ENCODE assay signal across 1 cellular context in the genomic region with DNA sequence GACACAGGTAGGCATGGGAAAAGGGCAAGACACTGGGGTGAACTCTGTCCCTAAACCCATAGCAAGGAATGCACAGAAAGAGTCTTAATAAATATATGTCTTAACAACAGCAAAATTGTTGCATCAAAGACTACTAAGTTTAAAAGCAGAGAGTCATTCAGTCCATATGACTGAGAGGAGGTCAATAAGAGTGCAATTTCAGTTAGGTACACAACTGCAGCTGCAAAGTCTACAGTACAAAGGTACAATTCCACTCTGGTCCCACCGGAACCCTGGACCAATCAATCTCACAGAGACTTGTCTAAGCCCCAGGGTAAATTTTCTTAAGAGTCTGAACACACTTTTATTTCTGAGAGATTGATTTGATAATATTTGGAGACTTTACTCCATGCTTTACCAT.
TF ChIP-seq lines count a peak whose summit lies in the region.

No MANE protein-coding gene starts in this region.

TF ChIP-seq in HepG2, 621 proteins besides CTCF, POLR2A, EP300 and RAD21 (continued from another document and continues in another):
- TF ChIP-seq, protein P1, sequence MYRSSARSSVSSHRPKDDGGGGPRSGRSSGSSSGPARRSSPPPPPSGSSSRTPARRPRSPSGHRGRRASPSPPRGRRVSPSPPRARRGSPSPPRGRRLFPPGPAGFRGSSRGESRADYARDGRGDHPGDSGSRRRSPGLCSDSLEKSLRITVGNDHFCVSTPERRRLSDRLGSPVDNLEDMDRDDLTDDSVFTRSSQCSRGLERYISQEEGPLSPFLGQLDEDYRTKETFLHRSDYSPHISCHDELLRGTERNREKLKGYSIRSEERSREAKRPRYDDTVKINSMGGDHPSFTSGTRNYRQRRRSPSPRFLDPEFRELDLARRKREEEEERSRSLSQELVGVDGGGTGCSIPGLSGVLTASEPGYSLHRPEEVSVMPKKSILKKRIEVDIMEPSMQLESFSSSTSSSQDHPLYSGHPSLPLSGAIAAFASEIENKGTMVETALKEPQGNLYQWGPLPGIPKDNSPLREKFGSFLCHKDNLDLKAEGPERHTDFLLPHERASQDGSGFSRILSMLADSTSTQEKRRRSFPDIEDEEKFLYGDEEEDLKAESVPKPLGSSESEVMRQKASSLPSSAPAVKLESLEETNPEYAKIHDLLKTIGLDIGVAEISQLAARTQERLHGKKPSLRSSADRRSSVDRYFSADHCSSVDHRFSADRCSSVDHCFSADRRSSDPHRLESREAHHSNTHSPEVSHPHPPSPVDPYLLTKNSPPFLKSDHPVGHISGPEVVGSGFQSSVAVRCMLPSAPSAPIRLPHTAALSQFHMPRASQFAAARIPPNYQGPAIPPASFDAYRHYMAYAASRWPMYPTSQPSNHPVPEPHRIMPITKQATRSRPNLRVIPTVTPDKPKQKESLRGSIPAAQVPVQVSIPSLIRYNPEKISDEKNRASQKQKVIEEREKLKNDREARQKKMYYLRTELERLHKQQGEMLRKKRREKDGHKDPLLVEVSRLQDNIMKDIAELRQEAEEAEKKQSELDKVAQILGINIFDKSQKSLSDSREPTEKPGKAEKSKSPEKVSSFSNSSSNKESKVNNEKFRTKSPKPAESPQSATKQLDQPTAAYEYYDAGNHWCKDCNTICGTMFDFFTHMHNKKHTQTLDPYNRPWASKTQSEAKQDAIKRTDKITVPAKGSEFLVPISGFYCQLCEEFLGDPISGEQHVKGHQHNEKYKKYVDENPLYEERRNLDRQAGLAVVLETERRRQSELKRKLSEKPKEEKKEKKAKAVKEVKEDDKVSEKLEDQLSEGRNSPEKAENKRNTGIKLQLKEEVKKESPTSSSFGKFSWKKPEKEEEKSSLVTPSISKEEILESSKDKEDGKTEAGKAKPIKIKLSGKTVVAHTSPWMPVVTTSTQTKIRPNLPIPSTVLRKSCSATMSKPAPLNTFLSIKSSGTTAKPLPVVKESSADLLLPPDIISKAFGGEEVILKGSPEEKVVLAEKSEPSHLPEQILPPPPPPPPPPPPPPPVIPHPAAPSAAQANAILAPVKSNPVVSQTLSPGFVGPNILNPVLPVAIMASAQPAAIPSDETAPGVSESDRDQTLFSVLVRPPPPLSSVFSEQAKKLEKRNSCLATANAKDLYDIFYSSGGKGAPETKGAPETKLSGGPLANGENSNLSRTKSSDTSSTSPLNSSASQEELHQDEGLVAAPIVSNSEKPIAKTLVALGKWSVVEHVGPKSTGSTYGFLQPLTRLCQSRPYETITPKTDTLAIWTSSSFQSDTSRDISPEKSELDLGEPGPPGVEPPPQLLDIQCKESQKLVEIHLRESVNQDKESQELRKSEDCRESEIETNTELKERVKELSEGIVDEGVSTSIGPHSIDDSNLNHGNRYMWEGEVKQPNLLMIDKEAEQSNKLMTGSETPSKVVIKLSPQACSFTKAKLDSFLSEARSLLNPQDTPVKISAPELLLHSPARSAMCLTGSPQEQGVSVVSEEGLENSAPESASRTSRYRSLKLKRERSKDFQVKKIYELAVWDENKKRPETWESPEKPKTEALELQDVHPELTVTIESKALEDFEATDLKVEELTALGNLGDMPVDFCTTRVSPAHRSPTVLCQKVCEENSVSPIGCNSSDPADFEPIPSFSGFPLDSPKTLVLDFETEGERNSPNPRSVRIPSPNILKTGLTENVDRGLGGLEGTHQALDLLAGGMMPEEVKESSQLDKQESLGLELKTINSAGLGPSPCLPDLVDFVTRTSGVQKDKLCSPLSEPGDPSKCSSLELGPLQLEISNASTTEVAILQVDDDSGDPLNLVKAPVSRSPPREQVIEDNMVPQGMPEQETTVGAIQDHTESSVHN (CRISPR knock-in tag; IDR thresholded peaks at IDR 0.05) = no peak
- TF ChIP-seq KDM6A (CRISPR knock-in tag; IDR thresholded peaks at IDR 0.05; ENCODE audit: low read depth) (peak; percentile 80), ELF1 (CRISPR knock-in tag; IDR thresholded peaks at IDR 0.05) (0 out of 2 replicates have a peak, but pooled peaks have one; percentile 7), MXI1 (IDR thresholded peaks at IDR 0.05; ENCODE audit: borderline replicate concordance, low read depth, low read length) (peak; percentile 27; the same call in 1 of the 3 replicates), SRY (CRISPR knock-in tag; IDR thresholded peaks at IDR 0.05) (no peak), ZNF354B (CRISPR knock-in tag; IDR thresholded peaks at IDR 0.05) (no peak), ZNF547 (CRISPR knock-in tag; IDR thresholded peaks at IDR 0.05) (no peak), MXD4 (CRISPR knock-in tag; IDR thresholded peaks at IDR 0.05) (0 out of 2 replicates have a peak, but pooled peaks have one; percentile 28), HNRNPL (IDR thresholded peaks at IDR 0.05; ENCODE audit: low read depth, low read length) (no peak), ZMYM4 (CRISPR knock-in tag; IDR thresholded peaks at IDR 0.05) (0 out of 2 replicates have a peak, but pooled peaks have one; percentile 47), ZNF672 (CRISPR knock-in tag; IDR thresholded peaks at IDR 0.05) (no peak), MLLT10 (CRISPR knock-in tag; IDR thresholded peaks at IDR 0.05) (no peak), HNF4A (CRISPR knock-in tag; IDR thresholded peaks at IDR 0.05) (peak; percentile 99), MIER2 (CRISPR knock-in tag; IDR thresholded peaks at IDR 0.05) (peak; percentile 69; the same call in 1 of the 2 replicates), FOSL2 (CRISPR knock-in tag; IDR thresholded peaks at IDR 0.05) (peak; percentile 62), ZNF282 (IDR thresholded peaks at IDR 0.05; ENCODE audit: partially characterized antibody) (no peak), NR2F1 (CRISPR knock-in tag; IDR thresholded peaks at IDR 0.05) (0 out of 4 replicates have a peak, but pooled peaks have one; percentile 12 to 35), PHF21A (CRISPR knock-in tag; IDR thresholded peaks at IDR 0.05) (no peak; the same call in 1 of the 2 replicates), ZFP36L1 (CRISPR knock-in tag; IDR thresholded peaks at IDR 0.05) (no peak; the same call in 1 of the 2 replicates), FIP1L1 (IDR thresholded peaks at IDR 0.05; ENCODE audit: borderline replicate concordance, insufficient read depth, low read depth, low read length) (no peak), CBX1 (IDR thresholded peaks at IDR 0.05; ENCODE audit: low read depth) (no peak), ZFYVE20 (CRISPR knock-in tag; IDR thresholded peaks at IDR 0.05; ENCODE audit: borderline replicate concordance, low read depth) (no peak), ZNF496 (CRISPR knock-in tag; IDR thresholded peaks at IDR 0.05; ENCODE audit: insufficient replicate concordance) (no peak), MTA3 (CRISPR knock-in tag; IDR thresholded peaks at IDR 0.05) (no peak), ATAD3A (CRISPR knock-in tag; IDR thresholded peaks at IDR 0.05) (no peak), ZNF616 (CRISPR knock-in tag; IDR thresholded peaks at IDR 0.05; ENCODE audit: low read depth) (no peak), KDM2A (CRISPR knock-in tag; IDR thresholded peaks at IDR 0.05; ENCODE audit: borderline replicate concordance, low read depth) (no peak), POLR2AphosphoS2 (IDR thresholded peaks at IDR 0.05; ENCODE audit: low read depth, low read length) (no peak), SNAPC2 (CRISPR knock-in tag; IDR thresholded peaks at IDR 0.05) (no peak), ZNF274 (CRISPR knock-in tag; IDR thresholded peaks at IDR 0.05) (no peak), HES4 (CRISPR knock-in tag; IDR thresholded peaks at IDR 0.05; ENCODE audit: borderline replicate concordance) (no peak), CHD2 (IDR thresholded peaks at IDR 0.05; ENCODE audit: low read depth, low read length) (no peak)
- TF ChIP-seq, protein P2, sequence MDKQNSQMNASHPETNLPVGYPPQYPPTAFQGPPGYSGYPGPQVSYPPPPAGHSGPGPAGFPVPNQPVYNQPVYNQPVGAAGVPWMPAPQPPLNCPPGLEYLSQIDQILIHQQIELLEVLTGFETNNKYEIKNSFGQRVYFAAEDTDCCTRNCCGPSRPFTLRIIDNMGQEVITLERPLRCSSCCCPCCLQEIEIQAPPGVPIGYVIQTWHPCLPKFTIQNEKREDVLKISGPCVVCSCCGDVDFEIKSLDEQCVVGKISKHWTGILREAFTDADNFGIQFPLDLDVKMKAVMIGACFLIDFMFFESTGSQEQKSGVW (CRISPR knock-in tag; IDR thresholded peaks at IDR 0.05; ENCODE audit: borderline replicate concordance) = no peak
- TF ChIP-seq, protein P3, sequence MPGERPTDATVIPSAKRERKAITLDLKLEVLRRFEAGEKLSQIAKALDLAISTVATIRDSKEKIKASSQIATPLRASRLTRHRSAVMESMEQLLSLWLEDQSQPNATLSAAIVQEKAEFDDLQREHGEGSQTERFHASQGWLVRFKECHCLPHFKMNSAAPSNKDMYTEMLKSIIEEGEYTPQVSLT (CRISPR knock-in tag; IDR thresholded peaks at IDR 0.05; ENCODE audit: borderline replicate concordance, low read depth) = no peak
- TF ChIP-seq, protein P4, sequence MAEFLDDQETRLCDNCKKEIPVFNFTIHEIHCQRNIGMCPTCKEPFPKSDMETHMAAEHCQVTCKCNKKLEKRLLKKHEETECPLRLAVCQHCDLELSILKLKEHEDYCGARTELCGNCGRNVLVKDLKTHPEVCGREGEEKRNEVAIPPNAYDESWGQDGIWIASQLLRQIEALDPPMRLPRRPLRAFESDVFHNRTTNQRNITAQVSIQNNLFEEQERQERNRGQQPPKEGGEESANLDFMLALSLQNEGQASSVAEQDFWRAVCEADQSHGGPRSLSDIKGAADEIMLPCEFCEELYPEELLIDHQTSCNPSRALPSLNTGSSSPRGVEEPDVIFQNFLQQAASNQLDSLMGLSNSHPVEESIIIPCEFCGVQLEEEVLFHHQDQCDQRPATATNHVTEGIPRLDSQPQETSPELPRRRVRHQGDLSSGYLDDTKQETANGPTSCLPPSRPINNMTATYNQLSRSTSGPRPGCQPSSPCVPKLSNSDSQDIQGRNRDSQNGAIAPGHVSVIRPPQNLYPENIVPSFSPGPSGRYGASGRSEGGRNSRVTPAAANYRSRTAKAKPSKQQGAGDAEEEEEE (CRISPR knock-in tag; IDR thresholded peaks at IDR 0.05; ENCODE audit: borderline replicate concordance) = no peak
- TF ChIP-seq, protein P5, sequence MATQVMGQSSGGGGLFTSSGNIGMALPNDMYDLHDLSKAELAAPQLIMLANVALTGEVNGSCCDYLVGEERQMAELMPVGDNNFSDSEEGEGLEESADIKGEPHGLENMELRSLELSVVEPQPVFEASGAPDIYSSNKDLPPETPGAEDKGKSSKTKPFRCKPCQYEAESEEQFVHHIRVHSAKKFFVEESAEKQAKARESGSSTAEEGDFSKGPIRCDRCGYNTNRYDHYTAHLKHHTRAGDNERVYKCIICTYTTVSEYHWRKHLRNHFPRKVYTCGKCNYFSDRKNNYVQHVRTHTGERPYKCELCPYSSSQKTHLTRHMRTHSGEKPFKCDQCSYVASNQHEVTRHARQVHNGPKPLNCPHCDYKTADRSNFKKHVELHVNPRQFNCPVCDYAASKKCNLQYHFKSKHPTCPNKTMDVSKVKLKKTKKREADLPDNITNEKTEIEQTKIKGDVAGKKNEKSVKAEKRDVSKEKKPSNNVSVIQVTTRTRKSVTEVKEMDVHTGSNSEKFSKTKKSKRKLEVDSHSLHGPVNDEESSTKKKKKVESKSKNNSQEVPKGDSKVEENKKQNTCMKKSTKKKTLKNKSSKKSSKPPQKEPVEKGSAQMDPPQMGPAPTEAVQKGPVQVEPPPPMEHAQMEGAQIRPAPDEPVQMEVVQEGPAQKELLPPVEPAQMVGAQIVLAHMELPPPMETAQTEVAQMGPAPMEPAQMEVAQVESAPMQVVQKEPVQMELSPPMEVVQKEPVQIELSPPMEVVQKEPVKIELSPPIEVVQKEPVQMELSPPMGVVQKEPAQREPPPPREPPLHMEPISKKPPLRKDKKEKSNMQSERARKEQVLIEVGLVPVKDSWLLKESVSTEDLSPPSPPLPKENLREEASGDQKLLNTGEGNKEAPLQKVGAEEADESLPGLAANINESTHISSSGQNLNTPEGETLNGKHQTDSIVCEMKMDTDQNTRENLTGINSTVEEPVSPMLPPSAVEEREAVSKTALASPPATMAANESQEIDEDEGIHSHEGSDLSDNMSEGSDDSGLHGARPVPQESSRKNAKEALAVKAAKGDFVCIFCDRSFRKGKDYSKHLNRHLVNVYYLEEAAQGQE (IDR thresholded peaks at IDR 0.05; ENCODE audit: borderline replicate concordance in 1 of 2, low read depth in 1 of 2, low read length in 2 of 2) = peak in 1 of 2 experiments; percentile 72; a peak in 1 of 4 replicates
- TF ChIP-seq, protein P6, sequence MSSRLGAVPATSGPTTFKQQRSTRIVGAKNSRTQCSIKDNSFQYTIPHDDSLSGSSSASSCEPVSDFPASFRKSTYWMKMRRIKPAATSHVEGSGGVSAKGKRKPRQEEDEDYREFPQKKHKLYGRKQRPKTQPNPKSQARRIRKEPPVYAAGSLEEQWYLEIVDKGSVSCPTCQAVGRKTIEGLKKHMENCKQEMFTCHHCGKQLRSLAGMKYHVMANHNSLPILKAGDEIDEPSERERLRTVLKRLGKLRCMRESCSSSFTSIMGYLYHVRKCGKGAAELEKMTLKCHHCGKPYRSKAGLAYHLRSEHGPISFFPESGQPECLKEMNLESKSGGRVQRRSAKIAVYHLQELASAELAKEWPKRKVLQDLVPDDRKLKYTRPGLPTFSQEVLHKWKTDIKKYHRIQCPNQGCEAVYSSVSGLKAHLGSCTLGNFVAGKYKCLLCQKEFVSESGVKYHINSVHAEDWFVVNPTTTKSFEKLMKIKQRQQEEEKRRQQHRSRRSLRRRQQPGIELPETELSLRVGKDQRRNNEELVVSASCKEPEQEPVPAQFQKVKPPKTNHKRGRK (CRISPR knock-in tag; IDR thresholded peaks at IDR 0.05) = no peak
- TF ChIP-seq, protein P7, sequence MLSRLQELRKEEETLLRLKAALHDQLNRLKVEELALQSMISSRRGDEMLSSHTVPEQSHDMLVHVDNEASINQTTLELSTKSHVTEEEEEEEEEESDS (CRISPR knock-in tag; IDR thresholded peaks at IDR 0.05; ENCODE audit: borderline replicate concordance) = no peak
- TF ChIP-seq, protein P8, sequence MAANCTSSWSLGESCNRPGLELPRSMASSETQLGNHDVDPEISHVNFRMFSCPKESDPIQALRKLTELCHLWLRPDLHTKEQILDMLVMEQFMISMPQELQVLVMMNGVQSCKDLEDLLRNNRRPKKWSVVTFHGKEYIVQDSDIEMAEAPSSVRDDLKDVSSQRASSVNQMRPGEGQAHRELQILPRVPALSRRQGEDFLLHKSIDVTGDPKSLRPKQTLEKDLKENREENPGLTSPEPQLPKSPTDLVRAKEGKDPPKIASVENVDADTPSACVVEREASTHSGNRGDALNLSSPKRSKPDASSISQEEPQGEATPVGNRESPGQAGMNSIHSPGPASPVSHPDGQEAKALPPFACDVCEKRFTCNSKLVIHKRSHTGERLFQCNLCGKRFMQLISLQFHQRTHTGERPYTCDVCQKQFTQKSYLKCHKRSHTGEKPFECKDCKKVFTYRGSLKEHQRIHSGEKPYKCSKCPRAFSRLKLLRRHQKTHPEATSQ (CRISPR knock-in tag; IDR thresholded peaks at IDR 0.05; ENCODE audit: borderline replicate concordance) = peak; percentile 49; the same call in 1 of the 2 replicates
- TF ChIP-seq, protein P9, sequence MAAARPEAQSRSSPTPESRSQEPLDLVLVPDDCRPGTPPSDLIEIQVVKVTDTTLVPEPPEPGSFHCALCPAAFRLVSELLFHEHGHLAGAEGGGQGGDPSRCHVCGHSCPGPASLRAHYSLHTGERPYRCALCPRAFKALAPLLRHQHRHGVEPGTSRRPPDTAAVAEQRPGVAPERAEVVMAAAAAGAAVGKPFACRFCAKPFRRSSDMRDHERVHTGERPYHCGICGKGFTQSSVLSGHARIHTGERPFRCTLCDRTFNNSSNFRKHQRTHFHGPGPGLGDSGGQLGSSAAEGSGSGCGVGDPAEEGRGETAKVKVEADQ (CRISPR knock-in tag; IDR thresholded peaks at IDR 0.05; ENCODE audit: borderline replicate concordance) = no peak
